ENCODE assay signal across 9 cellular contexts in genomic region chr18:54604211-54604610, GRCh38. TPM values are rescaled to one million over a fixed set of nuclear protein-coding genes. Genes with fewer than 3 reads are reported as not detected.
"Had no signal": no experiment of that assay in that cellular context is flagged by ENCODE, and none has a peak within 500 bp of the region (broad histone marks: within the 10 kb centered on the region; RNA-seq: fewer than 3 reads in every experiment).

No MANE protein-coding gene starts in this region.

- DNase-seq: GDM1, GF-D8 had no signal

- H3K4me3 ChIP-seq: GM12878 had no signal

- FAIRE-seq: G401.6, GM12891, GM12892, GM18507, GM19239 had no signal

RNA-seq across cellular contexts. Expression of gene DYNAP, which starts 13.2 kb away (rescaled TPM):
- total RNA-seq: G401, GM12878 had no signal
- polyA plus RNA-seq: GM12878 had no signal
